8 cellular contexts compared by ENCODE assay signal in the genomic region with DNA sequence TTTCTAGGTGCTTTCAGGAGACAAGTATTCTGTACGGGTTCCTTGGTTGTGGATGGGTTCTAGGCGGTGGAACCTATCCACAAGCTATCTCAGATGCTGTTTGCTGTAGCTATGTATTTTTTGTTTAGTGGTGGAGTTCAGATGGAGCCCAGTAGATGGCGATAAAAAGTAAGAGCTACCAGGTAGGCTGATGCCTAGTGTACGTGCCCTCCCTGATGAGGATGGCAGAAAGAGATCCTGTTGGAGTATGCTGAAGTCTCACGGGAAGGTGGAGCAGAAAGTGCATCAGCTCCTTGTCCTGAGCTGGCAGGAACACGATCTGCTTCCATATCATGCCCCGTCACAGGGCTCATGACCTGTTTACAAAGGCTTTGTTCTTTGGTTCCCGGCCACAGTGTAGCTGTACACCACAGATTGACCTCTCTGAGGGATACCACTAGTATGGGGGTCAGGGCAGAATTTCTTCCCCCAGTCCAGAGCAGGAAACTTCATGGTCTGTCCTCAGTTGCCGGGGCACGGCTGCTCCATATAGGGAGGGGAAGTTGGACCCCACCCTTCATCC. TPM values are rescaled to one million over a fixed set of nuclear protein-coding genes. Genes with fewer than 3 reads are reported as not detected.
DNase-seq lines count a peak whose midpoint lies in the region; ATAC-seq, FAIRE-seq and TF ChIP-seq lines count a peak whose summit lies in the region.

No MANE protein-coding gene starts in this region.

- H3K79me2 ChIP-seq in endothelial cell of umbilical vein (ENCODE audit: control insufficient read depth, insufficient read depth, low read length), result no peaks in the 10 kb centered on the region

- FAIRE-seq in endothelial cell of umbilical vein (lab: Jason Lieb, UNC), result peak; percentile 67

- no peak overlapping the region for H3K9ac ChIP-seq in endothelial cell of umbilical vein (replicated peaks; ENCODE audit: extremely low read depth, insufficient read depth, low read length)

- CTCF ChIA-PET in endothelial cell of umbilical vein (lab: Charles Lee), result interaction anchor here (0.6 to 4.3 kb wide), 65 partner anchors 11 to 1663 kb away, joined by 3 to 83 read pairs (median 5); a partner anchor contains a TSS

- H3K4me1 ChIP-seq in BE2C (no peaks in the 10 kb centered on the region), endothelial cell of umbilical vein (ENCODE audit: control insufficient read depth, extremely low read depth, insufficient read depth, low read length) (no peaks in the 10 kb centered on the region)

- in situ Hi-C loops in GM13977 (cut with MboI; ENCODE audit: low pct_unique_long_range_greater_than_20kb, low sequenced_read_pairs, unreplicated experiment), result no loop called here

- H3K36me3 ChIP-seq in BE2C (no peaks in the 10 kb centered on the region), endothelial cell of umbilical vein (ENCODE audit: control insufficient read depth in 2 of 2, extremely low read depth in 1 of 2, insufficient read depth in 2 of 2, low read length in 2 of 2) (no peaks in the 10 kb centered on the region)

- H3K4me2 ChIP-seq in endothelial cell of umbilical vein (ENCODE audit: insufficient read depth, low read length), result no peak overlapping the region

- no peak overlapping the region for H3K27ac ChIP-seq in endothelial cell of umbilical vein (ENCODE audit: insufficient read depth, low read depth, low read length)

- H3K27me3 ChIP-seq in BE2C, result peaks cover 19% of the 10 kb centered on the region
- H3K27me3 ChIP-seq in endothelial cell of umbilical vein (ENCODE audit: control insufficient read depth in 2 of 2, insufficient read depth in 2 of 2, low read length in 2 of 2), result peaks cover 2 to 8% of the 10 kb centered on the region in 2 experiments

- H4K20me1 ChIP-seq in endothelial cell of umbilical vein (replicated peaks; ENCODE audit: control insufficient read depth, extremely low read depth, insufficient read depth, low read length), result no peaks in the 10 kb centered on the region

- intact Hi-C loops in endothelial cell of umbilical vein (cut with micrococcal nuclease), result loop anchor here (1.0 kb wide), 6 partner anchors 11 to 614 kb away; a partner anchor contains a TSS

- DNase-seq in BE2C (peak; percentile 53), GM13977 (ENCODE audit: low spot score) (peak; percentile 66), M059J (ENCODE audit: low read depth) (peak; percentile 73), RPMI8226 (peak; percentile 47), endothelial cell of umbilical vein (ENCODE audit: low read depth, low spot score) (peak; percentile 62), midbrain (lab: John Stamatoyannopoulos, UW) (peak; percentile 45)
- DNase-seq in NK-92 treated with Interleukin-12 subunit alpha and Interleukin-12 subunit beta, amount 100 ng/mL, for 24 hours (lab: John Stamatoyannopoulos, UW), result no peak

- TF ChIP-seq CTCF in BE2C (IDR thresholded peaks at IDR 0.05; ENCODE audit: low read depth, low read length) (peak; percentile 86), GM13977 (IDR thresholded peaks at IDR 0.05; ENCODE audit: extremely low read depth, insufficient read depth, missing control alignments) (peak; percentile 69), endothelial cell of umbilical vein (IDR thresholded peaks at IDR 0.05; ENCODE audit: extremely low read depth in 1 of 2, insufficient read depth in 1 of 2, low read depth in 1 of 2, low read length in 2 of 2) (peak; percentile 48 to 65)

- ATAC-seq in HG02623 (IDR thresholded peaks at IDR 0.05; ENCODE audit: unreplicated experiment), result peak; percentile 91

- H3K9me1 ChIP-seq in endothelial cell of umbilical vein (replicated peaks; ENCODE audit: control insufficient read depth, extremely low read depth, insufficient read depth, low read length), result no peaks in the 10 kb centered on the region

- dilution Hi-C loops in endothelial cell of umbilical vein (cut with MboI; ENCODE audit: extremely low pct_ligation_motif_present, low sequenced_read_pairs), result no loop called here

- no peak for TF ChIP-seq POLR2A in endothelial cell of umbilical vein (IDR thresholded peaks at IDR 0.05; ENCODE audit: low read depth, low read length)

- H3K4me3 ChIP-seq in BE2C (ENCODE audit: low read depth, low read length) (no peak overlapping the region; the same call in 1 of the 2 replicates), endothelial cell of umbilical vein (replicated peaks in 1 of 3; ENCODE audit: insufficient read depth in 1 of 3, low read depth in 1 of 3, low read length in 3 of 3) (no peak overlapping the region)

- POLR2A ChIA-PET in endothelial cell of umbilical vein (lab: Charles Lee), result no interaction called here

- peak overlapping the region; percentile 63 for H2AFZ ChIP-seq in endothelial cell of umbilical vein (ENCODE audit: low read depth, low read length)

- H3K9me3 ChIP-seq in BE2C (no peaks in the 10 kb centered on the region), endothelial cell of umbilical vein (replicated peaks; ENCODE audit: control insufficient read depth, insufficient read depth, low read length) (no peaks in the 10 kb centered on the region)

- no TSS peak for BruUV-seq in endothelial cell of umbilical vein (replicated peaks; lab: Mats Ljungman, UMichigan)

TF ChIP-seq in endothelial cell of umbilical vein, 7 proteins besides CTCF, POLR2A, EP300 and RAD21:
- TF ChIP-seq MYC (IDR thresholded peaks at IDR 0.05; ENCODE audit: low read depth, low read length) (no peak), GATA2 (IDR thresholded peaks at IDR 0.05; ENCODE audit: insufficient read depth, insufficient read length, low read depth, low read length) (no peak), POLR2AphosphoS5 (IDR thresholded peaks at IDR 0.05; ENCODE audit: insufficient read depth, low read depth, low read length) (no peak), FOS (IDR thresholded peaks at IDR 0.05; ENCODE audit: borderline replicate concordance, insufficient read depth, low read length) (no peak), JUN (IDR thresholded peaks at IDR 0.05; ENCODE audit: borderline replicate concordance, insufficient read depth, insufficient read length, low read depth) (no peak), EZH2 (IDR thresholded peaks at IDR 0.05; ENCODE audit: borderline replicate concordance, low read depth, low read length, severe bottlenecking) (no peak)
- TF ChIP-seq, protein P1, sequence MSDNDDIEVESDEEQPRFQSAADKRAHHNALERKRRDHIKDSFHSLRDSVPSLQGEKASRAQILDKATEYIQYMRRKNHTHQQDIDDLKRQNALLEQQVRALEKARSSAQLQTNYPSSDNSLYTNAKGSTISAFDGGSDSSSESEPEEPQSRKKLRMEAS (IDR thresholded peaks at IDR 0.05; ENCODE audit: insufficient read depth, insufficient read length), result no peak

RNA-seq across cellular contexts. Expression of a gene that starts 12.6 kb away (rescaled TPM):
- polyA plus RNA-seq in BE2C (2012; ENCODE audit: insufficient read depth, insufficient read length, low read depth), result not detected
- total RNA-seq in M059J (2014; rRNA removed; shearing (Covaris generic)), result 0.12 and 0.34 TPM in 2 replicates
- total RNA-seq in endothelial cell of umbilical vein, result not detected in 2 replicates
- polyA plus RNA-seq in endothelial cell of umbilical vein, result not detected in 2 replicates
- not detected in 2 replicates for polyA plus RNA-seq in endothelial cell of umbilical vein (2011; cell fraction: cytosol; rRNA removed)
- polyA plus RNA-seq in endothelial cell of umbilical vein (2011; cell fraction: nucleus; rRNA removed), result not detected in 2 replicates
- polyA plus RNA-seq in endothelial cell of umbilical vein (2012), result not detected in 2 replicates
- polyA minus RNA-seq in endothelial cell of umbilical vein, result not detected in 2 replicates
- not detected for polyA minus RNA-seq in endothelial cell of umbilical vein (2011; cell fraction: cytosol; rRNA and poly(A)+ RNA removed)
- not detected in 2 replicates for polyA minus RNA-seq in endothelial cell of umbilical vein (2011; cell fraction: nucleus; rRNA and poly(A)+ RNA removed)
